ENCODE assay signal across 2 cellular contexts in genomic region chr10:131869344-131869743, GRCh38.
A peak's percentile ranks its signal among the peaks of the same experiment; 100 is the strongest.
TF ChIP-seq lines count a peak whose summit lies in the region.

No MANE protein-coding gene starts in this region.

TF ChIP-seq in HEK293, 187 proteins besides CTCF, POLR2A, EP300 and RAD21:
- no peak for TF ChIP-seq IKZF3 (tag by site-specific recombination; IDR thresholded peaks at IDR 0.05)
- TF ChIP-seq WT1 (tag by site-specific recombination; IDR thresholded peaks at IDR 0.05): no peak
- 0 out of 2 replicates have a peak, but pooled peaks have one; percentile 26 for TF ChIP-seq ZNF335 (tag by site-specific recombination; conservative IDR thresholded peaks at IDR 0.05)

TF ChIP-seq in H1, 55 proteins besides CTCF, POLR2A, EP300 and RAD21:
- 0 out of 2 replicates have a peak, but pooled peaks have one; percentile 19 for TF ChIP-seq CEBPB (IDR thresholded peaks at IDR 0.05; ENCODE audit: low read depth, low read length)
- TF ChIP-seq TBP (IDR thresholded peaks at IDR 0.05; ENCODE audit: low read depth, low read length): no peak
- no peak for TF ChIP-seq SP1 (IDR thresholded peaks at IDR 0.05; ENCODE audit: low read depth, low read length)
- no peak for TF ChIP-seq POLR2AphosphoS5 (IDR thresholded peaks at IDR 0.05; ENCODE audit: low read depth, low read length)
